24 cellular contexts compared by ENCODE assay signal in genomic region chrX:130145123-130145522, GRCh38. TPM values are rescaled to one million over a fixed set of nuclear protein-coding genes. Genes with fewer than 3 reads are reported as not detected.
"Had no signal": no experiment of that assay in that cellular context is flagged by ENCODE, and none has a peak within 500 bp of the region (broad histone marks: within the 10 kb centered on the region; RNA-seq: fewer than 3 reads in every experiment).

No MANE protein-coding gene starts in this region.

- H3K4me3 ChIP-seq: gastrocnemius medialis, heart left ventricle, hepatocyte, neural progenitor cell, smooth muscle cell, suprapubic skin, transverse colon, upper lobe of right lung, uterus had no signal

- FAIRE-seq: endometrium, kidney had no signal

- ATAC-seq: effector memory CD8-positive, alpha-beta T cell; esophagus mucosa; gastrocnemius medialis; heart left ventricle; left lobe of liver; naive thymus-derived CD4-positive, alpha-beta T cell; sciatic nerve; stimulated activated naive CD8-positive, alpha-beta T cell treated with anti-CD3 and anti-CD28 coated beads, Interleukin-15, amount 100 ng/mL, for 72 hours; upper lobe of right lung had no signal

- H3K27me3 ChIP-seq: gastrocnemius medialis, heart left ventricle, hepatocyte, neural progenitor cell, suprapubic skin, transverse colon, upper lobe of right lung, uterus had no signal

- DNase-seq: cortex of kidney; effector memory CD8-positive, alpha-beta T cell; gastrocnemius medialis; heart left ventricle; kidney; mesenchymal stem cell; naive thymus-derived CD4-positive, alpha-beta T cell; stimulated activated CD4-positive, alpha-beta T cell treated with anti-CD3 and anti-CD28 coated beads, Interleukin-12 subunit alpha, Interleukin-12 subunit beta, amount 100 ng/mL, for 4 hours; stimulated activated CD4-positive, alpha-beta T cell treated with anti-CD3 and anti-CD28 coated beads, Interleukin-1b, Interleukin-23, amount 100 ng/mL, for 48 hours; stimulated activated CD4-positive, alpha-beta T cell treated with anti-CD3 and anti-CD28 coated beads, Interleukin-4, amount 100 ng/mL, for 1 hour; stimulated activated CD8-positive, alpha-beta memory T cell treated with anti-CD3 and anti-CD28 coated beads, Interleukin-4, amount 100 ng/mL, for 48 hours; stimulated activated naive CD4-positive, alpha-beta T cell; stimulated activated naive CD8-positive, alpha-beta T cell treated with anti-CD3 and anti-CD28 coated beads, Interleukin-15, amount 100 ng/mL, for 72 hours; transverse colon; upper lobe of right lung; uterus had no signal

- H3K36me3 ChIP-seq: neural progenitor cell, uterus had no signal

RNA-seq across cellular contexts. Expression of gene RAB33A, which starts 26.6 kb away (rescaled TPM):
- total RNA-seq: gastrocnemius medialis, sciatic nerve, suprapubic skin had no signal
